Comparison of ENCODE assay signal across 8 cellular contexts in the genomic region with DNA sequence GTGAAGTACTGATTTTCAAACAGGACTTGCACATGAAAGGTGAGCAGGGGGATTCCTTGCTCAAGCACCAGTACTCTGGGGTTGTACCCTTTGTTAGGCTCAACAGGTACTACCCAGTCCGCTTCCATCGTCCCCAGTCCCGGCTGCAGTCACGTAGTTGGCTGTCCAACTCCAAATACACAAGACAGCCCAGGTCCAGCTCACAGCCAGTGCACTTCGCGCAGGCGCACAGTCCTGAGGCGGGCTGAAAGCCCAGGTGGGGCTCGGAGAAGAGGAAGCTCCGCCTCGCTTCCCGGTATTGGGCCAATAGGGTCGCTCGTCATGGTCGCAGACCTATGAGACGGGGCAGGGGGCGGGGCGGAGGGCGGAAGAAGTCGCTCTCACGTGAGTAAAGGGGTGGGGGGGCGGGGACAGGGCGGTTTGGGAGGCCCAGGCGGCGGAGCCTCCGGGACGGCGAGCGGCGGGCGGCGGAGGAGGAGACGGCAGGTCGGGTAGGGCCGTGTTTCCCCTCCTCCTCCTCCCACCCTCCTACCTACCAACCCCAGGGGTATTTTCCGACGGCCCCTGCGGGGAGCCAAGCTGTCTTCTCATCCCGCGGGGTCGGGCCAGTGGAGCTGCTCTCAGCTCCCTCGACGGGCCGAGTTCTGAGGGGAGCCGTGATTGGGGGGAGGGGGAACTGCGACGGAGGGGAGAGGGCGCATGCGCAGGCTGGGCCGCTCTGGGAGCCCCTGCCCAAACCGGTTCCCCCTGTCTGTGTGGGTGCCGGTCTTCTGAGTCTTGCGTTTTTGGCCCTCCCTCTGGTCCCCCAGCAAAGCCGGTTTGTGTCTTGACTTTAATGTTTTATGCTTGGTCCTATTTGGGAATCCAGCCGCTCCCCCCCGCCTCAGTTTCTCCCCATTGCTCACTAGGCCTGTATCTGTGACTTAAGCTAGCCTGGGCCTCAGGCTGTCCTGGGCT. TPM values are rescaled to one million over a fixed set of nuclear protein-coding genes. Genes with fewer than 3 reads are reported as not detected.
A peak's percentile ranks its signal among the peaks of the same experiment; 100 is the strongest.
DNase-seq lines count a peak whose midpoint lies in the region; ATAC-seq and TF ChIP-seq lines count a peak whose summit lies in the region.

RABGAP1 (plus strand) TSS at position 418 of the 957 bp plus-strand sequence. CDS start 16,040 bp downstream, outside the sequence.

- DNase-seq in Daoy (ENCODE audit: low read depth) (peak; percentile 99), GOT3 (lab: John Stamatoyannopoulos, UW) (peak; percentile 61), LNCaP clone FGC (ENCODE audit: low read depth) (peak; percentile 97), RWPE1 (ENCODE audit: low spot score) (peak; percentile 100), fibroblast of peridontal ligament (ENCODE audit: extremely low read depth) (peak; percentile 96), natural killer cell (peak; percentile 95)
- DNase-seq in activated T-helper 2 cell treated with anti-CD3 and anti-CD28 coated beads, Interferon-gamma antibody, Interleukin-2, Interleukin-4, amounts not matched to agents 10 μg/mL and 5 μg/mL and 100 μg/mL, durations not matched to agents 14 hours and 24 hours and 36 hours (ENCODE audit: low spot score) = peak; percentile 96
- peak; percentile 99 for DNase-seq in stimulated activated naive CD4-positive, alpha-beta T cell treated with Interleukin-2 at 50 U/mL for 16 hours (lab: John Stamatoyannopoulos, UW)

- peak within 1 kb of the TSS; percentile 90 for H3K27ac ChIP-seq in RWPE1

- no peaks in the 10 kb centered on the region for H3K27me3 Mint-ChIP-seq in activated T-helper 2 cell treated with anti-CD3 and anti-CD28 coated beads, Interferon-gamma antibody, Interleukin-2, Interleukin-4, amounts not matched to agents 10 μg/mL and 5 μg/mL and 100 μg/mL, durations not matched to agents 14 hours and 24 hours and 36 hours (ENCODE audit: low read depth)
- H3K27me3 Mint-ChIP-seq in natural killer cell (ENCODE audit: low read depth in 2 of 2) = no peaks in the 10 kb centered on the region

- H3K4me1 Mint-ChIP-seq in activated T-helper 2 cell treated with anti-CD3 and anti-CD28 coated beads, Interferon-gamma antibody, Interleukin-2, Interleukin-4, amounts not matched to agents 10 μg/mL and 5 μg/mL and 100 μg/mL, durations not matched to agents 14 hours and 24 hours and 36 hours (ENCODE audit: low read depth) = peaks cover 31% of the 10 kb centered on the region
- H3K4me1 Mint-ChIP-seq in natural killer cell = peaks cover 19 to 23% of the 10 kb centered on the region in 2 donors

- intact Hi-C loops in activated T-helper 2 cell treated with anti-CD3 and anti-CD28 coated beads, Interferon-gamma antibody, Interleukin-2, Interleukin-4, amounts not matched to agents 10 μg/mL and 5 μg/mL and 100 μg/mL, durations not matched to agents 14 hours and 24 hours and 36 hours (cut with micrococcal nuclease) = loop anchor here (1.0 to 2.0 kb wide), 3 partner anchors 10 to 50 kb away; partner anchors contain the start of genes RC3H2 and ZBTB26
- intact Hi-C loops in natural killer cell (cut with micrococcal nuclease) = loop anchor here (1.0 kb wide), 2 partner anchors 10 to 36 kb away; partner anchors contain the start of genes RC3H2 and ZBTB26

- H3K27ac Mint-ChIP-seq in activated T-helper 2 cell treated with anti-CD3 and anti-CD28 coated beads, Interferon-gamma antibody, Interleukin-2, Interleukin-4, amounts not matched to agents 10 μg/mL and 5 μg/mL and 100 μg/mL, durations not matched to agents 14 hours and 24 hours and 36 hours = peak within 1 kb of the TSS; percentile 87
- peak within 1 kb of the TSS; percentile 84 to 94 for H3K27ac Mint-ChIP-seq in natural killer cell

- CTCF ChIA-PET in RWPE1 (lab: Yijun Ruan, JAX) = interaction anchor here (0.9 kb wide), 1 partner anchor 9 kb away, joined by 3 read pairs; the partner anchor contains the start of gene ZBTB26

- peaks cover 28% of the 10 kb centered on the region for H3K36me3 Mint-ChIP-seq in activated T-helper 2 cell treated with anti-CD3 and anti-CD28 coated beads, Interferon-gamma antibody, Interleukin-2, Interleukin-4, amounts not matched to agents 10 μg/mL and 5 μg/mL and 100 μg/mL, durations not matched to agents 14 hours and 24 hours and 36 hours (ENCODE audit: low read depth)
- no peaks in the 10 kb centered on the region for H3K36me3 Mint-ChIP-seq in natural killer cell

- peak; percentile 98 to 100 (median 98) for ATAC-seq in natural killer cell

- H3K4me3 Mint-ChIP-seq in activated T-helper 2 cell treated with anti-CD3 and anti-CD28 coated beads, Interferon-gamma antibody, Interleukin-2, Interleukin-4, amounts not matched to agents 10 μg/mL and 5 μg/mL and 100 μg/mL, durations not matched to agents 14 hours and 24 hours and 36 hours (ENCODE audit: low read depth) = peak within 1 kb of the TSS; percentile 91
- peak within 1 kb of the TSS; percentile 97 for H3K4me3 Mint-ChIP-seq in natural killer cell

- POLR2A ChIA-PET in RWPE1 (lab: Yijun Ruan, JAX; ENCODE audit: low non-redundant PET) = interaction anchor here (0.6 to 2.0 kb wide), 5 partner anchors 9 to 82 kb away, joined by 4 to 12 read pairs (median 5); partner anchors contain the start of gene ZBTB26

- H3K9me3 Mint-ChIP-seq in activated T-helper 2 cell treated with anti-CD3 and anti-CD28 coated beads, Interferon-gamma antibody, Interleukin-2, Interleukin-4, amounts not matched to agents 10 μg/mL and 5 μg/mL and 100 μg/mL, durations not matched to agents 14 hours and 24 hours and 36 hours = no peaks in the 10 kb centered on the region
- H3K9me3 Mint-ChIP-seq in natural killer cell = no peaks in the 10 kb centered on the region

- TF ChIP-seq CTCF in LNCaP clone FGC (IDR thresholded peaks at IDR 0.05; ENCODE audit: control insufficient read depth, extremely low read depth, insufficient read depth) = no peak
- TF ChIP-seq CTCF in RWPE1 (conservative IDR thresholded peaks at IDR 0.05; ENCODE audit: low read depth) = no peak
- TF ChIP-seq CTCF in natural killer cell (IDR thresholded peaks at IDR 0.05) = no peak

- peak within 1 kb of the TSS; percentile 82 for H3K4me3 ChIP-seq in LNCaP clone FGC (ENCODE audit: low read depth, low read length)

RNA-seq across cellular contexts. Expression of gene RABGAP1, which starts in this region (rescaled TPM):
- 13.7 and 19.1 TPM in 2 replicates for total RNA-seq in Daoy (2014; rRNA removed; shearing (Covaris generic))
- 26.5 and 29.2 TPM in 2 replicates for total RNA-seq in activated T-helper 2 cell treated with anti-CD3 and anti-CD28 coated beads, Interferon-gamma antibody, Interleukin-2, Interleukin-4, amounts not matched to agents 10 μg/mL and 5 μg/mL and 100 μg/mL, durations not matched to agents 14 hours and 24 hours and 36 hours
- total RNA-seq in natural killer cell = 10 to 100 TPM; 37.4 to 49.2 (median 43.0) TPM

Comparison
In these comparisons a context has a peak if more than half of its experiments do, and no peak if none do; other contexts are left out.
1. Peak in every context shown above with its lines: DNase-seq, ATAC-seq, H3K4me3 ChIP-seq and H3K27ac ChIP-seq.